8 cellular contexts compared by ENCODE assay signal in genomic region chr12:116878567-116879508, GRCh38. TPM values are rescaled to one million over a fixed set of nuclear protein-coding genes. Genes with fewer than 3 reads are reported as not detected.
A peak's percentile ranks its signal among the peaks of the same experiment; 100 is the strongest.
DNase-seq lines count a peak whose midpoint lies in the region; ATAC-seq, FAIRE-seq and TF ChIP-seq lines count a peak whose summit lies in the region.

No MANE protein-coding gene starts in this region.

- no peak overlapping the region for H2BK120ac ChIP-seq in trophoblast cell (ENCODE audit: insufficient read depth, low read length, poor library complexity)

- no peak overlapping the region for H4K91ac ChIP-seq in trophoblast cell (ENCODE audit: low read depth, low read length)

- CTCF ChIA-PET in endothelial cell of umbilical vein (lab: Charles Lee) = no interaction called here

- ATAC-seq in GM21447 (IDR thresholded peaks at IDR 0.05; ENCODE audit: unreplicated experiment) = no peak

- no peak overlapping the region for H3K14ac ChIP-seq in trophoblast cell (ENCODE audit: low read length)

- H3K9ac ChIP-seq in ES-I3 (ENCODE audit: low read depth, low read length) (peak overlapping the region; percentile 89; the same call in 1 of the 2 replicates), NT2/D1 (ENCODE audit: insufficient read length, low read depth) (peak overlapping the region; percentile 80), endothelial cell of umbilical vein (replicated peaks; ENCODE audit: extremely low read depth, insufficient read depth, low read length) (no peak overlapping the region), trophoblast cell (ENCODE audit: low read length) (no peak overlapping the region)

- H3K79me2 ChIP-seq in endothelial cell of umbilical vein (ENCODE audit: control insufficient read depth, insufficient read depth, low read length) = no peaks in the 10 kb centered on the region
- no peaks in the 10 kb centered on the region for H3K79me2 ChIP-seq in trophoblast cell (ENCODE audit: control insufficient read depth, insufficient read depth, low read length, poor library complexity)

- dilution Hi-C loops in endothelial cell of umbilical vein (cut with MboI; ENCODE audit: extremely low pct_ligation_motif_present, low sequenced_read_pairs) = no loop called here

- H2BK12ac ChIP-seq in trophoblast cell (ENCODE audit: low read length) = no peak overlapping the region

- POLR2A ChIA-PET in endothelial cell of umbilical vein (lab: Charles Lee) = no interaction called here

- no peak overlapping the region for H3K4ac ChIP-seq in trophoblast cell (ENCODE audit: low read depth, low read length)

- H3K4me2 ChIP-seq in endothelial cell of umbilical vein (ENCODE audit: insufficient read depth, low read length) (peak overlapping the region; percentile 13), trophoblast cell (ENCODE audit: low read length) (peak overlapping the region; percentile 59)

- no peaks in the 10 kb centered on the region for H4K20me1 ChIP-seq in endothelial cell of umbilical vein (replicated peaks; ENCODE audit: control insufficient read depth, extremely low read depth, insufficient read depth, low read length)

- H2AFZ ChIP-seq in endothelial cell of umbilical vein (ENCODE audit: low read depth, low read length) (no peak overlapping the region), trophoblast cell (ENCODE audit: insufficient read depth, low read length, poor library complexity) (no peak overlapping the region)

- intact Hi-C loops in endothelial cell of umbilical vein (cut with micrococcal nuclease) = no loop called here

- H2BK5ac ChIP-seq in trophoblast cell (ENCODE audit: low read depth, low read length, poor library complexity) = no peak overlapping the region

- H3K9me1 ChIP-seq in endothelial cell of umbilical vein (replicated peaks; ENCODE audit: control insufficient read depth, extremely low read depth, insufficient read depth, low read length) = no peaks in the 10 kb centered on the region

- WGBS in trophoblast cell (ENCODE audit: extremely low coverage, insufficient coverage, insufficient read length) = no CpG with 5 or more reads among the region's 55 CpGs

- no peak overlapping the region for H3K23ac ChIP-seq in trophoblast cell (ENCODE audit: low read length)

- H3K18ac ChIP-seq in trophoblast cell (ENCODE audit: low read length) = no peak overlapping the region

- H3K9me3 ChIP-seq in ES-I3 (ENCODE audit: control insufficient read depth, insufficient read depth, low read length) (no peaks in the 10 kb centered on the region), NT2/D1 (ENCODE audit: insufficient read depth, low read length) (peaks cover 7% of the 10 kb centered on the region; the same call in 1 of the 2 replicates), endothelial cell of umbilical vein (replicated peaks; ENCODE audit: control insufficient read depth, insufficient read depth, low read length) (no peaks in the 10 kb centered on the region), trophoblast cell (ENCODE audit: insufficient read depth, low read depth, low read length) (peaks cover 3% of the 10 kb centered on the region)

- H3K4me3 ChIP-seq in NT2/D1 (ENCODE audit: insufficient read length, low read depth) (peak overlapping the region; percentile 55), endothelial cell of umbilical vein (replicated peaks in 1 of 3; ENCODE audit: insufficient read depth in 1 of 3, low read depth in 1 of 3, low read length in 3 of 3) (no peak overlapping the region), trophoblast cell (ENCODE audit: low read depth, low read length) (peak overlapping the region; percentile 5)

- peaks cover 78% of the 10 kb centered on the region for H3K27me3 ChIP-seq in NT2/D1 (ENCODE audit: insufficient read depth, insufficient read length)
- peaks cover 60 to 77% of the 10 kb centered on the region in 2 experiments for H3K27me3 ChIP-seq in endothelial cell of umbilical vein (ENCODE audit: control insufficient read depth in 2 of 2, insufficient read depth in 2 of 2, low read length in 2 of 2)
- H3K27me3 ChIP-seq in trophoblast cell (ENCODE audit: insufficient read depth, low read length) = peaks cover 48% of the 10 kb centered on the region

- H3K36me3 ChIP-seq in ES-I3 (ENCODE audit: insufficient read depth, low read length) (no peaks in the 10 kb centered on the region), NT2/D1 (ENCODE audit: insufficient read depth, insufficient read length, low read length) (no peaks in the 10 kb centered on the region), endothelial cell of umbilical vein (ENCODE audit: control insufficient read depth in 2 of 2, extremely low read depth in 1 of 2, insufficient read depth in 2 of 2, low read length in 2 of 2) (no peaks in the 10 kb centered on the region), trophoblast cell (ENCODE audit: control insufficient read depth in 1 of 2, insufficient read depth in 2 of 2, low read length in 2 of 2) (no peaks in the 10 kb centered on the region)

- no peak for TF ChIP-seq CTCF in endothelial cell of umbilical vein (IDR thresholded peaks at IDR 0.05; ENCODE audit: extremely low read depth in 1 of 2, insufficient read depth in 1 of 2, low read depth in 1 of 2, low read length in 2 of 2)

- DNase-seq in NT2/D1 (ENCODE audit: low read depth, low spot score) (no peak), endothelial cell of umbilical vein (ENCODE audit: low read depth, low spot score) (no peak), trophoblast cell (peak; percentile 84 to 87), A172 (ENCODE audit: low spot score) (no peak), SHP77 treated with DMSO at 0.1 percent for 48 hours (lab: John Stamatoyannopoulos, UW) (no peak), medulla oblongata (ENCODE audit: extremely low spot score) (no peak)

- FAIRE-seq in endothelial cell of umbilical vein (lab: Jason Lieb, UNC) = no peak

- no peak for TF ChIP-seq POLR2A in endothelial cell of umbilical vein (IDR thresholded peaks at IDR 0.05; ENCODE audit: low read depth, low read length)

- no peak overlapping the region for H2AK5ac ChIP-seq in trophoblast cell (ENCODE audit: low read length)

- no peak overlapping the region for H4K12ac ChIP-seq in trophoblast cell (ENCODE audit: low read depth, low read length)

- no peak overlapping the region for H4K8ac ChIP-seq in trophoblast cell (ENCODE audit: low read depth, low read length)

- peaks cover 4% of the 10 kb centered on the region; the same call in 1 of the 2 replicates for H3K4me1 ChIP-seq in ES-I3 (ENCODE audit: insufficient read depth, low read length)
- peaks cover 3% of the 10 kb centered on the region for H3K4me1 ChIP-seq in NT2/D1 (ENCODE audit: insufficient read depth, insufficient read length)
- no peaks in the 10 kb centered on the region for H3K4me1 ChIP-seq in endothelial cell of umbilical vein (ENCODE audit: control insufficient read depth, extremely low read depth, insufficient read depth, low read length)
- peaks cover 20 to 22% of the 10 kb centered on the region in 2 experiments for H3K4me1 ChIP-seq in trophoblast cell (ENCODE audit: control insufficient read depth in 1 of 2, insufficient read depth in 2 of 2, low read length in 2 of 2)

- no peaks in the 10 kb centered on the region for H3K79me1 ChIP-seq in trophoblast cell (ENCODE audit: low read length)

- BruUV-seq in endothelial cell of umbilical vein (replicated peaks; lab: Mats Ljungman, UMichigan) = no TSS peak

- H3K27ac ChIP-seq in endothelial cell of umbilical vein (ENCODE audit: insufficient read depth, low read depth, low read length) (no peak overlapping the region), trophoblast cell (ENCODE audit: low read depth, low read length) (no peak overlapping the region)

TF ChIP-seq in endothelial cell of umbilical vein, 7 proteins besides CTCF, POLR2A, EP300 and RAD21:
- TF ChIP-seq EZH2 (IDR thresholded peaks at IDR 0.05; ENCODE audit: borderline replicate concordance, low read depth, low read length, severe bottlenecking) = peak; percentile 82
- TF ChIP-seq GATA2 (IDR thresholded peaks at IDR 0.05; ENCODE audit: insufficient read depth, insufficient read length, low read depth, low read length) = no peak

RNA-seq across cellular contexts. Expression of gene HRK, which starts 2.4 kb away (rescaled TPM):
- total RNA-seq in endothelial cell of umbilical vein = not detected in 2 replicates
- polyA plus RNA-seq in endothelial cell of umbilical vein = not detected in 2 replicates
- not detected in 2 replicates for polyA plus RNA-seq in endothelial cell of umbilical vein (2011; cell fraction: cytosol; rRNA removed)
- polyA plus RNA-seq in endothelial cell of umbilical vein (2011; cell fraction: nucleus; rRNA removed) = not detected in 2 replicates
- not detected in 2 replicates for polyA plus RNA-seq in endothelial cell of umbilical vein (2012)
- not detected in 2 replicates for polyA minus RNA-seq in endothelial cell of umbilical vein
- polyA minus RNA-seq in endothelial cell of umbilical vein (2011; cell fraction: cytosol; rRNA and poly(A)+ RNA removed) = 0.61 TPM
- not detected in 2 replicates for polyA minus RNA-seq in endothelial cell of umbilical vein (2011; cell fraction: nucleus; rRNA and poly(A)+ RNA removed)
- 0.10 and 0.12 TPM in 2 replicates for polyA plus RNA-seq in trophoblast cell (2013)
- total RNA-seq in A172 (2014; rRNA removed; shearing (Covaris generic)) = 0.55 and 0.86 TPM in 2 replicates

RNA-seq across cellular contexts. Expression of gene FBXW8, which starts 31.9 kb away (rescaled TPM):
- 15.4 and 16.9 TPM in 2 replicates for total RNA-seq in endothelial cell of umbilical vein
- polyA plus RNA-seq in endothelial cell of umbilical vein = 15.4 and 15.7 TPM in 2 replicates
- polyA plus RNA-seq in endothelial cell of umbilical vein (2011; cell fraction: cytosol; rRNA removed) = 11.5 and 11.9 TPM in 2 replicates
- polyA plus RNA-seq in endothelial cell of umbilical vein (2011; cell fraction: nucleus; rRNA removed) = 27.6 and 28.4 TPM in 2 replicates
- polyA plus RNA-seq in endothelial cell of umbilical vein (2012) = 13.7 and 16.4 TPM in 2 replicates
- polyA minus RNA-seq in endothelial cell of umbilical vein = 36.8 and 41.1 TPM in 2 replicates
- 3.4 TPM for polyA minus RNA-seq in endothelial cell of umbilical vein (2011; cell fraction: cytosol; rRNA and poly(A)+ RNA removed)
- 31.9 and 33.9 TPM in 2 replicates for polyA minus RNA-seq in endothelial cell of umbilical vein (2011; cell fraction: nucleus; rRNA and poly(A)+ RNA removed)
- 11.6 and 12.1 TPM in 2 replicates for polyA plus RNA-seq in trophoblast cell (2013)
- total RNA-seq in A172 (2014; rRNA removed; shearing (Covaris generic)) = 15.4 and 16.8 TPM in 2 replicates

Comparison
In these comparisons a context has a peak if more than half of its experiments do, and no peak if none do; other contexts are left out.
1. H3K9ac ChIP-seq: peak in ES-I3 (single experiment) and NT2/D1 (single experiment); none in endothelial cell of umbilical vein (single experiment) and trophoblast cell (single experiment).
2. DNase-seq: peak in trophoblast cell (2 of 2); none in NT2/D1 (single experiment), endothelial cell of umbilical vein (single experiment), A172 (single experiment), SHP77 treated with DMSO at 0.1 percent for 48 hours (single experiment) and medulla oblongata (single experiment).
3. H3K4me3 ChIP-seq: peak in NT2/D1 (single experiment) and trophoblast cell (single experiment); none in endothelial cell of umbilical vein (0 of 3).